ENCODE assay signal across 7 cellular contexts in genomic region chr1:15526021-15526489, GRCh38. TPM values are rescaled to one million over a fixed set of nuclear protein-coding genes. Genes with fewer than 3 reads are reported as not detected.
A peak's percentile ranks its signal among the peaks of the same experiment; 100 is the strongest.
DNase-seq lines count a peak whose midpoint lies in the region; ATAC-seq, FAIRE-seq and TF ChIP-seq lines count a peak whose summit lies in the region.

No MANE protein-coding gene starts in this region.

- POLR2A ChIA-PET in HCT116 (lab: Charles Lee): no interaction called here

- H3K27me3 ChIP-seq in HCT116 (ENCODE audit: insufficient read depth, low read length) (no peaks in the 10 kb centered on the region), WERI-Rb-1 (ENCODE audit: insufficient read depth, low read depth, severe bottlenecking) (no peaks in the 10 kb centered on the region), gastroesophageal sphincter (no peaks in the 10 kb centered on the region), smooth muscle cell (ENCODE audit: low read depth) (no peaks in the 10 kb centered on the region)

- DNase-seq in HCT116 (ENCODE audit: low read depth, low spot score) (no peak), WERI-Rb-1 (no peak), smooth muscle cell (lab: John Stamatoyannopoulos, UW; ENCODE audit: unreplicated experiment) (no peak), germinal center (ENCODE audit: low spot score) (no peak), GM19239 (ENCODE audit: insufficient read length, low spot score) (no peak)

- intact Hi-C loops in HCT116 (cut with micrococcal nuclease): loop anchor here (5.0 kb wide), 2 partner anchors 91 to 621 kb away; partner anchors contain the start of gene DDI2

- FAIRE-seq in GM19239 (lab: Jason Lieb, UNC): no peak

- CTCF ChIA-PET in HCT116 (lab: Charles Lee): no interaction called here

- H3K27ac ChIP-seq in HCT116 (ENCODE audit: low read depth, low read length) (peak overlapping the region; percentile 54), WERI-Rb-1 (peak overlapping the region; percentile 41; the same call in 1 of the 2 replicates), gastroesophageal sphincter (peak overlapping the region; percentile 85 to 100 (median 95)), smooth muscle cell (ENCODE audit: low read depth) (peak overlapping the region; percentile 99)

- TF ChIP-seq POLR2A in HCT116 (IDR thresholded peaks at IDR 0.05; ENCODE audit: borderline replicate concordance, extremely low read depth, insufficient read depth, insufficient read length) (no peak), gastroesophageal sphincter (IDR thresholded peaks at IDR 0.05) (no peak)

- TF ChIP-seq RAD21 in HCT116 (IDR thresholded peaks at IDR 0.05; ENCODE audit: low read depth): no peak

- no peaks in the 10 kb centered on the region for H3K9me3 ChIP-seq in HCT116 (ENCODE audit: control insufficient read depth in 1 of 2, insufficient read depth in 1 of 2, low read depth in 1 of 2, low read length in 2 of 2)
- no peaks in the 10 kb centered on the region for H3K9me3 ChIP-seq in WERI-Rb-1 (ENCODE audit: severe bottlenecking)
- no peaks in the 10 kb centered on the region for H3K9me3 ChIP-seq in gastroesophageal sphincter
- H3K9me3 ChIP-seq in smooth muscle cell (replicated peaks; ENCODE audit: low read depth): no peaks in the 10 kb centered on the region

- H3K4me2 ChIP-seq in HCT116 (ENCODE audit: low read length): peak overlapping the region; percentile 77
- peak overlapping the region; percentile 79 for H3K4me2 ChIP-seq in smooth muscle cell

- no TSS peak for BruUV-seq in HCT116 (replicated peaks; lab: Mats Ljungman, UMichigan)

- H3K9me2 ChIP-seq in HCT116 (ENCODE audit: insufficient read depth): no peaks in the 10 kb centered on the region

- H3K79me2 ChIP-seq in HCT116 (ENCODE audit: insufficient read depth, low read length) (peaks cover 26% of the 10 kb centered on the region), smooth muscle cell (ENCODE audit: low read depth) (peaks cover 36% of the 10 kb centered on the region)

- no peak for ATAC-seq in HCT116
- ATAC-seq in gastroesophageal sphincter: no peak
- no peak for ATAC-seq in HG02973 (IDR thresholded peaks at IDR 0.05; ENCODE audit: unreplicated experiment)

- peaks cover 8% of the 10 kb centered on the region for H3F3A ChIP-seq in smooth muscle cell (ENCODE audit: low read depth)

- RAD21 ChIA-PET in HCT116 (lab: Charles Lee; ENCODE audit: low non-redundant PET in 1 of 2, low total read pairs in 2 of 2, uncharacterized antibody in 2 of 2, unreplicated experiment in 2 of 2): no interaction called here

- H3K4me1 ChIP-seq in HCT116 (ENCODE audit: control insufficient read depth in 1 of 2, insufficient read depth in 2 of 2, low read length in 2 of 2): peaks cover 10 to 31% of the 10 kb centered on the region in 2 experiments
- H3K4me1 ChIP-seq in gastroesophageal sphincter: peaks cover 0 to 53% (median 11%) of the 10 kb centered on the region in 3 donors
- peaks cover 27% of the 10 kb centered on the region for H3K4me1 ChIP-seq in smooth muscle cell (ENCODE audit: low read depth)

- H3K9ac ChIP-seq in HCT116 (ENCODE audit: low read length) (peak overlapping the region; percentile 90), smooth muscle cell (ENCODE audit: low read depth) (peak overlapping the region; percentile 67)

- peak overlapping the region; percentile 50 to 84 for H3K4me3 ChIP-seq in HCT116 (replicated peaks in 1 of 2; ENCODE audit: low read depth in 1 of 2, low read length in 2 of 2)
- peak overlapping the region; percentile 93 for H3K4me3 ChIP-seq in WERI-Rb-1 (ENCODE audit: low read depth, low read length)
- H3K4me3 ChIP-seq in gastroesophageal sphincter: peak overlapping the region; percentile 33 to 94
- H3K4me3 ChIP-seq in smooth muscle cell: peak overlapping the region; percentile 87

- TF ChIP-seq CTCF in HCT116 (IDR thresholded peaks at IDR 0.05 in 2 of 3, conservative IDR thresholded peaks at IDR 0.05 in 1 of 3; ENCODE audit: borderline replicate concordance in 1 of 3, insufficient read depth in 1 of 3, low read depth in 2 of 3, low read length in 2 of 3) (no peak), WERI-Rb-1 (IDR thresholded peaks at IDR 0.05; ENCODE audit: low read depth, low read length) (no peak), gastroesophageal sphincter (IDR thresholded peaks at IDR 0.05) (no peak), smooth muscle cell (IDR thresholded peaks at IDR 0.05; ENCODE audit: borderline replicate concordance, insufficient read depth, poor library complexity, severe bottlenecking) (no peak)

- no peaks in the 10 kb centered on the region for H4K20me1 ChIP-seq in HCT116 (ENCODE audit: insufficient read depth)
- H4K20me1 ChIP-seq in smooth muscle cell (ENCODE audit: low read depth): peaks cover 6% of the 10 kb centered on the region

- 11% methylated on average over 6 to 9 of the region's 9 CpGs for WGBS in gastroesophageal sphincter (ENCODE audit: low coverage in 1 of 2), 2 donors
- WGBS in smooth muscle cell (ENCODE audit: low lambda C conversion rate): 7% methylated on average over 9 of the region's 9 CpGs

- no peak for TF ChIP-seq EP300 in gastroesophageal sphincter (IDR thresholded peaks at IDR 0.05)

- H2AFZ ChIP-seq in HCT116 (ENCODE audit: low read depth, low read length, poor library complexity, severe bottlenecking): no peak overlapping the region
- peak overlapping the region; percentile 49 for H2AFZ ChIP-seq in smooth muscle cell (ENCODE audit: low read depth)

- H3K36me3 ChIP-seq in HCT116 (ENCODE audit: control insufficient read depth in 1 of 2, insufficient read depth in 2 of 2, low read length in 2 of 2) (0 out of 4 replicates have a peak, but pooled peaks cover 0 to 2% of the 10 kb centered on the region in 2 experiments), WERI-Rb-1 (peaks cover 15% of the 10 kb centered on the region), gastroesophageal sphincter (peaks cover 0 to 9% of the 10 kb centered on the region in 2 donors), smooth muscle cell (ENCODE audit: low read depth) (no peaks in the 10 kb centered on the region)

TF ChIP-seq in HCT116, 20 proteins besides CTCF, POLR2A, EP300 and RAD21:
- TF ChIP-seq REST (IDR thresholded peaks at IDR 0.05; ENCODE audit: low read depth): no peak
- 0 out of 2 replicates have a peak, but pooled peaks have one; percentile 29 for TF ChIP-seq CBX3 (IDR thresholded peaks at IDR 0.05; ENCODE audit: low read depth)

RNA-seq across cellular contexts. Expression of gene DNAJC16, which starts 0.6 kb away (rescaled TPM):
- 20.6 TPM for total RNA-seq in HCT116 (2021; ENCODE audit: unreplicated experiment)
- 6.5 and 7.9 TPM in 2 replicates for polyA plus RNA-seq in HCT116 (2012)
- 10 to 100 TPM; 10.2 to 18.7 (median 13.8) TPM for total RNA-seq in gastroesophageal sphincter
- 18.3 and 23.1 TPM in 2 replicates for total RNA-seq in smooth muscle cell
- polyA plus RNA-seq in smooth muscle cell: 4.0 and 5.6 TPM in 2 replicates

RNA-seq across cellular contexts. Expression of gene CASP9, which starts 2.0 kb away (rescaled TPM):
- total RNA-seq in HCT116 (2021; ENCODE audit: unreplicated experiment) (10.6 TPM), gastroesophageal sphincter (10 to 100 TPM; 11.0 to 22.5 (median 14.3) TPM), smooth muscle cell (4.2 and 5.4 TPM in 2 replicates)
- 13.6 and 14.5 TPM in 2 replicates for polyA plus RNA-seq in HCT116 (2012)
- 4.8 and 7.2 TPM in 2 replicates for polyA plus RNA-seq in smooth muscle cell

RNA-seq across cellular contexts. Expression of gene CELA2B, which starts 50.2 kb away (rescaled TPM):
- total RNA-seq in HCT116 (2021; ENCODE audit: unreplicated experiment) (not detected), gastroesophageal sphincter (not detected), smooth muscle cell (not detected in 2 replicates)
- not detected in 2 replicates for polyA plus RNA-seq in HCT116 (2012)
- polyA plus RNA-seq in smooth muscle cell: not detected in 2 replicates

RNA-seq across cellular contexts. Expression of gene AGMAT, which starts 58.8 kb away (rescaled TPM):
- total RNA-seq in HCT116 (2021; ENCODE audit: unreplicated experiment) (not detected), gastroesophageal sphincter (not detected), smooth muscle cell (0.04 and 0.36 TPM in 2 replicates)
- not detected in 2 replicates for polyA plus RNA-seq in HCT116 (2012)
- 0.11 and 0.56 TPM in 2 replicates for polyA plus RNA-seq in smooth muscle cell

Comparison
In these comparisons a context has a peak if more than half of its experiments do, and no peak if none do; other contexts are left out.
1. H3K27ac ChIP-seq: peak in every context shown above with its lines; median percentile 99 in smooth muscle cell; 95 in gastroesophageal sphincter; 54 in HCT116; 41 in WERI-Rb-1.